Comparison of ENCODE assay signal across 14 cellular contexts in genomic region chr7:33550979-33551378, GRCh38.
DNase-seq lines count a peak whose midpoint lies in the region; ATAC-seq and TF ChIP-seq lines count a peak whose summit lies in the region.
"Had no signal": no experiment of that assay in that cellular context is flagged by ENCODE, and none has a peak within 500 bp of the region (broad histone marks: within the 10 kb centered on the region; RNA-seq: fewer than 3 reads in every experiment).

No MANE protein-coding gene starts in this region.

- ATAC-seq in Right ventricle myocardium superior (ENCODE audit: poor library complexity) (peak; percentile 88), left ventricle myocardium superior (peak; percentile 92), psoas muscle (peak; percentile 37 to 90 (median 80)), GM19397 (IDR thresholded peaks at IDR 0.05; ENCODE audit: unreplicated experiment) (no peak), GM18868 (IDR thresholded peaks at IDR 0.05; ENCODE audit: unreplicated experiment) (no peak)

- H3K4me3 Mint-ChIP-seq in activated CD4-positive, alpha-beta memory T cell treated with anti-CD3 and anti-CD28 coated beads for 36 hours: no peak overlapping the region
- H3K4me3 Mint-ChIP-seq: CD4-positive, CD25-positive, alpha-beta regulatory T cell had no signal

- no peak for TF ChIP-seq CTCF in psoas muscle (IDR thresholded peaks at IDR 0.05)

- no peaks in the 10 kb centered on the region for H3K9me3 ChIP-seq in psoas muscle
- H3K9me3 ChIP-seq: BLaER1 treated with 17β-estradiol and CSF1 and Interleukin-3, amounts not matched to agents 10 nM and 100 nM; HAP-1 had no signal

- WGBS in psoas muscle, 3 donors: 33 to 40% (median 36%) methylated on average over 3 of the region's 3 CpGs

- peaks cover 2% of the 10 kb centered on the region for H3K36me3 Mint-ChIP-seq in activated CD4-positive, alpha-beta memory T cell treated with anti-CD3 and anti-CD28 coated beads for 36 hours

- POLR2A ChIA-PET in activated CD4-positive, alpha-beta memory T cell treated with anti-CD3 and anti-CD28 coated beads for 36 hours (lab: Charles Lee): no interaction called here

- H3K4me1 ChIP-seq in psoas muscle: peaks cover 38% of the 10 kb centered on the region
- H3K4me1 ChIP-seq: BLaER1 treated with 17β-estradiol and CSF1 and Interleukin-3, amounts not matched to agents 10 nM and 100 nM; HAP-1 had no signal

- no peaks in the 10 kb centered on the region for H3K4me1 Mint-ChIP-seq in activated CD4-positive, alpha-beta memory T cell treated with anti-CD3 and anti-CD28 coated beads for 36 hours (ENCODE audit: low read depth)
- H3K4me1 Mint-ChIP-seq: CD4-positive, CD25-positive, alpha-beta regulatory T cell had no signal

- H3K27ac Mint-ChIP-seq in activated CD4-positive, alpha-beta memory T cell treated with anti-CD3 and anti-CD28 coated beads for 36 hours: no peak overlapping the region
- H3K27ac Mint-ChIP-seq: CD4-positive, CD25-positive, alpha-beta regulatory T cell had no signal

- DNase-seq in Right ventricle myocardium superior (peak; percentile 42), cardiac septum (ENCODE audit: low spot score) (no peak), left ventricle myocardium superior (no peak), psoas muscle (no peak)
- no peak for DNase-seq in activated CD4-positive, alpha-beta memory T cell treated with anti-CD3 and anti-CD28 coated beads for 36 hours
- DNase-seq: ACHN; Calu3; CD4-positive, CD25-positive, alpha-beta regulatory T cell; DMS 273 treated with DMSO at 0.1 percent for 48 hours; DMS79 had no signal

- H3K27ac ChIP-seq in psoas muscle: peak overlapping the region; percentile 7
- H3K27ac ChIP-seq: BLaER1 treated with 17β-estradiol and CSF1 and Interleukin-3, amounts not matched to agents 10 nM and 100 nM had no signal

- no peak overlapping the region for H3K4me3 ChIP-seq in psoas muscle
- H3K4me3 ChIP-seq: BLaER1 treated with 17β-estradiol and CSF1 and Interleukin-3, amounts not matched to agents 10 nM and 100 nM; HAP-1 had no signal

- intact Hi-C loops in Right ventricle myocardium superior (cut with DNase I): no loop called here
- intact Hi-C loops in cardiac septum (cut with DNase I): no loop called here
- intact Hi-C loops in left ventricle myocardium superior (cut with micrococcal nuclease): no loop called here
- intact Hi-C loops in psoas muscle (cut with DNase I): loop anchor here in 1 of 2 donors (10.0 kb wide), 1 partner anchor 56 kb away; no protein-coding TSS in a partner anchor
- intact Hi-C loops in activated CD4-positive, alpha-beta memory T cell treated with anti-CD3 and anti-CD28 coated beads for 36 hours (cut with micrococcal nuclease): no loop called here

- H3K27me3 Mint-ChIP-seq in activated CD4-positive, alpha-beta memory T cell treated with anti-CD3 and anti-CD28 coated beads for 36 hours: no peaks in the 10 kb centered on the region
- H3K27me3 Mint-ChIP-seq: CD4-positive, CD25-positive, alpha-beta regulatory T cell had no signal

- H3K27me3 ChIP-seq in psoas muscle (ENCODE audit: insufficient read depth in 3 of 3, low read length in 2 of 3): no peaks in the 10 kb centered on the region
- H3K27me3 ChIP-seq: BLaER1 treated with 17β-estradiol and CSF1 and Interleukin-3, amounts not matched to agents 10 nM and 100 nM had no signal

- no peaks in the 10 kb centered on the region for H3K36me3 ChIP-seq in psoas muscle (ENCODE audit: insufficient read depth in 1 of 2, low read depth in 1 of 2)
- H3K36me3 ChIP-seq: BLaER1 treated with 17β-estradiol and CSF1 and Interleukin-3, amounts not matched to agents 10 nM and 100 nM; HAP-1 had no signal

- H3K9me3 Mint-ChIP-seq in activated CD4-positive, alpha-beta memory T cell treated with anti-CD3 and anti-CD28 coated beads for 36 hours: peaks cover 2% of the 10 kb centered on the region

- CTCF ChIA-PET in activated CD4-positive, alpha-beta memory T cell treated with anti-CD3 and anti-CD28 coated beads for 36 hours (lab: Charles Lee): no interaction called here

Comparison
In these comparisons a context has a peak if more than half of its experiments do, and no peak if none do; other contexts are left out.
1. ATAC-seq: peak in Right ventricle myocardium superior (single experiment), left ventricle myocardium superior (single experiment) and psoas muscle (4 of 4); none in GM19397 (single experiment) and GM18868 (single experiment).